19 cellular contexts compared by ENCODE assay signal in the genomic region with DNA sequence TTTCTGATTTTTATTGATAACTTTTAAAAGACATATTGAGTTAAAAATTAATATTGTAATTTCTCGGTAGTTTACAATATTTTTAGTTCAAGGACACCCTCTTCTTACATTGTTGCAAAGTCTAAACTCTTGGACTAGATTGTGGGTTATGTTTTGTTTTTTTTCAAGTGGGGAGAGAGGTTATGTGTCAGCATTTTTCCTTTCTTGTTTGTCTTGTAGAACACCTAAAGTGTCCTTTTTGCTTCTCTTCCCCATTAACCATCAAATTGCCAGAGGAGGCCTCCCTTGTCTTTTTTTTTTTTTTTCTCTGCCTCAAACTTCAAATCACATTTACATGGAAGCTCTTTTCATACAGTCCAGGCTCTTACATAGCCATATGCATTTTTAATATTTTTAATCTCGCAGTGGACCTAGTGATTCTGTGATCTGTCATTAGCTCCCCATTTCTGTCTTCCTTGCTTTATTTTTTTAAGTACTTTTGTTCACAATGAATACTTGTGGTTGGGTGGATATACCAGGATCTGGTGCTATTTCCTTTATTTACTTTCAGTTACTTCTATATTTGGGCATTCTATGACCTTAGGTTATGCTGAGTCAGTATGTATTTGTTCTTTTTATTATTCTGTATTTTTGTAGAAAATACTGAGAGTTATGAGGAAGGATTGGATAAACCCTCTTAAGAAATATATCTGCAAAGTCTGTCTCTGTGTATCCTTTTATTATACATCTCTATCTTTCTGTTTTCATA.
"Had no signal": no experiment of that assay in that cellular context is flagged by ENCODE, and none has a peak within 500 bp of the region (broad histone marks: within the 10 kb centered on the region; RNA-seq: fewer than 3 reads in every experiment).

No MANE protein-coding gene starts in this region.

- H3K4me1 ChIP-seq: gastroesophageal sphincter, heart right ventricle, spleen had no signal

- H3K4me3 ChIP-seq: gastroesophageal sphincter, heart right ventricle, lung, spleen had no signal

- H3K27ac ChIP-seq: epithelial cell of prostate, gastroesophageal sphincter, heart right ventricle, spleen had no signal

- FAIRE-seq: bronchial epithelial cell, TTC549 had no signal

- H3K36me3 ChIP-seq: gastroesophageal sphincter, heart right ventricle, spleen had no signal

- H3K27me3 ChIP-seq: gastroesophageal sphincter, heart right ventricle, spleen had no signal

- ATAC-seq: activated T-cell treated with anti-CD3 and anti-CD28 coated beads, Interleukin-2, amount 50 U/mL, for 72 hours; gastroesophageal sphincter; heart right ventricle; sciatic nerve; stimulated activated naive CD8-positive, alpha-beta T cell treated with anti-CD3 and anti-CD28 coated beads, Interleukin-15, amount 100 ng/mL, for 72 hours had no signal

- DNase-seq: activated CD4-positive, alpha-beta T cell treated with anti-CD3 and anti-CD28 coated beads, Interleukin-2, amount 10 ng/mL, durations not matched to agents 7 days and 5 days; activated CD4-positive, CD25-positive, alpha-beta regulatory T cell; activated CD8-positive, alpha-beta memory T cell treated with anti-CD3 and anti-CD28 coated beads, Interleukin-2, amount 50 U/mL, for 48 hours; activated naive CD8-positive, alpha-beta T cell treated with anti-CD3 and anti-CD28 coated beads for 36 hours; activated T-cell treated with anti-CD3 and anti-CD28 coated beads, Interleukin-2, amount 50 U/mL, for 72 hours; anterior cingulate cortex; dermis blood vessel endothelial cell; heart right ventricle; islet precursor cell; midbrain; spleen; stimulated activated naive CD8-positive, alpha-beta T cell treated with anti-CD3 and anti-CD28 coated beads, Interleukin-15, amount 100 ng/mL, for 72 hours; T-helper 2 cell had no signal
